ENCODE assay signal across 8 cellular contexts in genomic region chr9:89496645-89497044, GRCh38. TPM values are rescaled to one million over a fixed set of nuclear protein-coding genes. Genes with fewer than 3 reads are reported as not detected.
DNase-seq lines count a peak whose midpoint lies in the region; ATAC-seq and TF ChIP-seq lines count a peak whose summit lies in the region.

No MANE protein-coding gene starts in this region.

- H3K27me3 ChIP-seq in CD8-positive, alpha-beta T cell (ENCODE audit: insufficient read depth, low read length) = no peaks in the 10 kb centered on the region

- no peaks in the 10 kb centered on the region for H3K9me3 ChIP-seq in CD8-positive, alpha-beta T cell (ENCODE audit: low read length)

- peaks cover 37% of the 10 kb centered on the region for H3K36me3 Mint-ChIP-seq in CD8-positive, alpha-beta T cell
- H3K36me3 Mint-ChIP-seq in endothelial cell (ENCODE audit: low read depth, unreplicated experiment) (no peaks in the 10 kb centered on the region), osteocyte (ENCODE audit: unreplicated experiment) (no peaks in the 10 kb centered on the region)

- H3K4me3 ChIP-seq in CD8-positive, alpha-beta T cell (ENCODE audit: low read depth, low read length) = peak overlapping the region; percentile 82
- peak overlapping the region; percentile 71 for H3K4me3 ChIP-seq in NB4 (ENCODE audit: low read depth, low read length)

- POLR2A ChIA-PET in CD8-positive, alpha-beta T cell (lab: Charles Lee) = interaction anchor here (0.7 to 1.2 kb wide), 5 partner anchors 15 to 69 kb away, joined by 3 to 4 read pairs (median 4); no protein-coding TSS in a partner anchor

- no peak for TF ChIP-seq POLR2A in NB4 (IDR thresholded peaks at IDR 0.05; ENCODE audit: extremely low read depth, insufficient read length)

- H3K4me1 Mint-ChIP-seq in CD8-positive, alpha-beta T cell (ENCODE audit: low read depth) = peaks cover 88% of the 10 kb centered on the region
- H3K4me1 Mint-ChIP-seq in endothelial cell (ENCODE audit: unreplicated experiment) (peaks cover 11% of the 10 kb centered on the region), osteocyte (ENCODE audit: unreplicated experiment) (peaks cover 5% of the 10 kb centered on the region)

- CTCF ChIA-PET in CD8-positive, alpha-beta T cell (lab: Charles Lee) = interaction anchor here (1.0 to 2.8 kb wide), 6 partner anchors 10 to 103 kb away, joined by 3 to 20 read pairs (median 4); no protein-coding TSS in a partner anchor

- no peaks in the 10 kb centered on the region for H3K36me3 ChIP-seq in CD8-positive, alpha-beta T cell (ENCODE audit: insufficient read depth, low read length)

- peak overlapping the region; percentile 92 for H3K27ac Mint-ChIP-seq in CD8-positive, alpha-beta T cell
- no peak overlapping the region for H3K27ac Mint-ChIP-seq in endothelial cell (ENCODE audit: unreplicated experiment)
- H3K27ac Mint-ChIP-seq in osteocyte (ENCODE audit: unreplicated experiment) = no peak overlapping the region

- H3K9me3 Mint-ChIP-seq in CD8-positive, alpha-beta T cell = no peaks in the 10 kb centered on the region
- H3K9me3 Mint-ChIP-seq in endothelial cell (ENCODE audit: unreplicated experiment) (no peaks in the 10 kb centered on the region), osteocyte (ENCODE audit: unreplicated experiment) (no peaks in the 10 kb centered on the region)

- peak overlapping the region; percentile 77 for H3K27ac ChIP-seq in CD8-positive, alpha-beta T cell (ENCODE audit: low read depth, low read length)

- peak overlapping the region; percentile 94 for H3K4me3 Mint-ChIP-seq in CD8-positive, alpha-beta T cell
- H3K4me3 Mint-ChIP-seq in endothelial cell (ENCODE audit: unreplicated experiment) (peak overlapping the region; percentile 87), osteocyte (ENCODE audit: unreplicated experiment) (peak overlapping the region; percentile 61)

- no peak for TF ChIP-seq CTCF in CD8-positive, alpha-beta T cell (IDR thresholded peaks at IDR 0.05)
- TF ChIP-seq CTCF in NB4 (IDR thresholded peaks at IDR 0.05; ENCODE audit: low read depth, low read length) (no peak), endothelial cell (IDR thresholded peaks at IDR 0.05; ENCODE audit: unreplicated experiment) (no peak), osteocyte (IDR thresholded peaks at IDR 0.05) (no peak)

- ATAC-seq in CD8-positive, alpha-beta T cell = peak; percentile 12

- H3K27me3 Mint-ChIP-seq in CD8-positive, alpha-beta T cell (ENCODE audit: low read depth) = no peaks in the 10 kb centered on the region
- H3K27me3 Mint-ChIP-seq in endothelial cell (ENCODE audit: unreplicated experiment) (peaks cover 14% of the 10 kb centered on the region), osteocyte (ENCODE audit: unreplicated experiment) (peaks cover 12% of the 10 kb centered on the region)

- intact Hi-C loops in CD8-positive, alpha-beta T cell (cut with DNase I, micrococcal nuclease) = loop anchor here (5.0 kb wide), 2 partner anchors 39 to 69 kb away; no protein-coding TSS in a partner anchor

- DNase-seq in CD8-positive, alpha-beta T cell = peak in 2 of 7 experiments; percentile 43 to 62
- DNase-seq in NB4 (ENCODE audit: low read depth) (no peak), endothelial cell (ENCODE audit: low spot score) (no peak), osteocyte (ENCODE audit: extremely low spot score, unreplicated experiment) (no peak), occipital lobe (lab: John Stamatoyannopoulos, UW) (no peak), ecto neural progenitor cell (ENCODE audit: low spot score) (no peak), SKM-1 treated with dmso at 0.1 percent for 144 hours (lab: John Stamatoyannopoulos, UW; ENCODE audit: unreplicated experiment) (no peak)
- no peak for DNase-seq in central memory CD4-positive, alpha-beta T cell

- H3K4me1 ChIP-seq in CD8-positive, alpha-beta T cell (ENCODE audit: insufficient read depth, low read length) = peaks cover 84% of the 10 kb centered on the region

RNA-seq across cellular contexts. Expression of gene SEMA4D, which starts 1.3 kb away (rescaled TPM):
- total RNA-seq in CD8-positive, alpha-beta T cell = 100 to 1,000 TPM; 286 to 305 TPM
- total RNA-seq in endothelial cell (ENCODE audit: unreplicated experiment) (14.8 TPM), osteocyte (2.0 and 2.2 TPM in 2 replicates), occipital lobe (12.0 TPM)

Comparison
In these comparisons a context has a peak if more than half of its experiments do, and no peak if none do; other contexts are left out.
1. RNA of gene SEMA4D, which starts 1.3 kb away (total RNA-seq): 286 to 305 TPM in CD8-positive, alpha-beta T cell; 14.8 TPM in endothelial cell (single experiment), 12.0 TPM in occipital lobe (single experiment) and 2.0 to 2.2 TPM in osteocyte; every median in the first group is over 10 times any median in the second.
2. Peak in every context shown above with its lines, with median percentiles within 50 percentile points of each other: H3K4me3 Mint-ChIP-seq.